Comparison of ENCODE assay signal across 23 cellular contexts in genomic region chr6:157974967-157975366, GRCh38. TPM values are rescaled to one million over a fixed set of nuclear protein-coding genes. Genes with fewer than 3 reads are reported as not detected.
DNase-seq lines count a peak whose midpoint lies in the region; ATAC-seq, FAIRE-seq and TF ChIP-seq lines count a peak whose summit lies in the region.
"Had no signal": no experiment of that assay in that cellular context is flagged by ENCODE, and none has a peak within 500 bp of the region (broad histone marks: within the 10 kb centered on the region; RNA-seq: fewer than 3 reads in every experiment).

No MANE protein-coding gene starts in this region.

- CTCF ChIA-PET in HepG2 (lab: Yijun Ruan, JAX; ENCODE audit: low intra/inter-chr PET ratio, low total read pairs) = no interaction called here

- H3K27me3 ChIP-seq in HepG2 (ENCODE audit: control insufficient read depth in 1 of 2, insufficient read depth in 2 of 2, low read length in 2 of 2) (peaks cover 6 to 13% of the 10 kb centered on the region in 2 experiments; a peak in 4 of 5 replicates), small intestine (ENCODE audit: control insufficient read depth in 2 of 2, insufficient read depth in 2 of 2, low read length in 2 of 2) (peaks cover 0 to 2% of the 10 kb centered on the region in 2 donors), uterus (no peaks in the 10 kb centered on the region)
- H3K27me3 ChIP-seq: SJCRH30 had no signal

- intact Hi-C loops in HepG2 (cut with micrococcal nuclease; ENCODE audit: unreplicated experiment) = loop anchor here (1.0 kb wide), 2 partner anchors 10 to 21 kb away; no protein-coding TSS in a partner anchor
- intact Hi-C loops in uterus (cut with DNase I; ENCODE audit: low total_unique reads) = loop anchor here (10.0 kb wide), 1 partner anchor 90 kb away; no protein-coding TSS in a partner anchor

- in situ Hi-C loops in HepG2 (cut with HindIII; ENCODE audit: extremely low pct_ligation_motif_present, low pct_unique_long_range_greater_than_20kb) = no loop called here

- FAIRE-seq in HepG2 (lab: Jason Lieb, UNC) = peak; percentile 39
- no peak for FAIRE-seq in small intestine (lab: Jason Lieb, UNC)
- FAIRE-seq: G401.6, GM12892, RCC 7860 had no signal

- peak; percentile 43 for ATAC-seq in HepG2
- no peak for ATAC-seq in HG03520 (IDR thresholded peaks at IDR 0.05; ENCODE audit: unreplicated experiment)
- no peak for ATAC-seq in GM19035 (IDR thresholded peaks at IDR 0.05; ENCODE audit: unreplicated experiment)
- ATAC-seq: CD8-positive, alpha-beta T cell had no signal

- TF ChIP-seq RAD21 in HepG2 (CRISPR knock-in tag; IDR thresholded peaks at IDR 0.05) = no peak

- H3K4me1 ChIP-seq in HepG2 (ENCODE audit: insufficient read depth, low read length) (peaks cover 67% of the 10 kb centered on the region), small intestine (ENCODE audit: control insufficient read depth in 2 of 2, insufficient read depth in 1 of 2, low read depth in 1 of 2, low read length in 1 of 2) (no peaks in the 10 kb centered on the region), uterus (no peaks in the 10 kb centered on the region)
- H3K4me1 ChIP-seq: HAP-1, SJCRH30 had no signal

- TF ChIP-seq CTCF in HepG2 (CRISPR knock-in tag; IDR thresholded peaks at IDR 0.05) = no peak
- no peak for TF ChIP-seq CTCF in uterus (IDR thresholded peaks at IDR 0.05)

- POLR2A ChIA-PET in HepG2 (lab: Yijun Ruan, JAX) = interaction anchor here (3.5 kb wide), 1 partner anchor 21 kb away, joined by 22 read pairs; no protein-coding TSS in a partner anchor

- H3K27ac ChIP-seq in HepG2 (ENCODE audit: extremely low read length, insufficient read depth, low read length) = no peak overlapping the region
- H3K27ac ChIP-seq in small intestine (ENCODE audit: low read depth in 1 of 2, low read length in 1 of 2) = no peak overlapping the region
- no peak overlapping the region for H3K27ac ChIP-seq in uterus
- H3K27ac ChIP-seq: 22Rv1; BLaER1 treated with 17β-estradiol and CSF1 and Interleukin-3, amounts not matched to agents 10 nM and 100 nM; GM23248; SJCRH30 had no signal

- BruUV-seq in HepG2 (replicated peaks; lab: Mats Ljungman, UMichigan) = no TSS peak

- H3K4me2 ChIP-seq in HepG2 (ENCODE audit: low read depth, low read length) = peak overlapping the region; percentile 46
- H3K4me2 ChIP-seq: BLaER1 treated with 17β-estradiol and CSF1 and Interleukin-3, amounts not matched to agents 10 nM and 100 nM had no signal

- no peak overlapping the region for H2AFZ ChIP-seq in HepG2 (ENCODE audit: low read length)
- H2AFZ ChIP-seq: GM23248 had no signal

- TF ChIP-seq POLR2A in HepG2 (IDR thresholded peaks at IDR 0.05; ENCODE audit: insufficient read depth in 1 of 2, low read depth in 2 of 2, low read length in 2 of 2) (no peak), uterus (IDR thresholded peaks at IDR 0.05) (no peak)

- H3K36me3 ChIP-seq in HepG2 (replicated peaks in 1 of 2; ENCODE audit: control insufficient read depth in 1 of 2, insufficient read depth in 2 of 2, low read length in 2 of 2) (no peaks in the 10 kb centered on the region), small intestine (ENCODE audit: control insufficient read depth in 2 of 2, insufficient read depth in 2 of 2, low read length in 2 of 2) (no peaks in the 10 kb centered on the region), uterus (no peaks in the 10 kb centered on the region)
- H3K36me3 ChIP-seq: BLaER1 treated with 17β-estradiol and CSF1 and Interleukin-3, amounts not matched to agents 10 nM and 100 nM; HAP-1; SJCRH30 had no signal

- 15% methylated on average over 3 of the region's 3 CpGs for WGBS in HepG2 (ENCODE audit: low lambda C conversion rate)
- WGBS in small intestine, 3 donors = 84 to 90% (median 86%) methylated on average over 3 of the region's 3 CpGs

- H4K20me1 ChIP-seq in HepG2 (ENCODE audit: insufficient read depth, low read length) = no peaks in the 10 kb centered on the region

- no peak overlapping the region for H3K9ac ChIP-seq in HepG2 (ENCODE audit: insufficient read depth, low read depth, low read length)
- H3K9ac ChIP-seq: BLaER1 treated with 17β-estradiol and CSF1 and Interleukin-3, amounts not matched to agents 10 nM and 100 nM; GM23248 had no signal

- H3K79me2 ChIP-seq in HepG2 (ENCODE audit: insufficient read depth, low read length) = no peaks in the 10 kb centered on the region

- H3K4me3 ChIP-seq in HepG2 (replicated peaks in 1 of 3; ENCODE audit: insufficient read depth in 1 of 3, low read depth in 2 of 3, low read length in 3 of 3) (peak overlapping the region in 1 of 3 experiments; percentile 26; a peak in 1 of 6 replicates), small intestine (ENCODE audit: low read depth in 1 of 2, low read length in 2 of 2) (no peak overlapping the region), uterus (no peak overlapping the region)
- H3K4me3 ChIP-seq: BLaER1 treated with 17β-estradiol and CSF1 and Interleukin-3, amounts not matched to agents 10 nM and 100 nM; GM23248; HAP-1; SJCRH30 had no signal

- DNase-seq in DMS53 (lab: John Stamatoyannopoulos, UW) (peak; percentile 44), DMS53 treated with DMSO at 0.1 percent for 48 hours (lab: John Stamatoyannopoulos, UW; ENCODE audit: unreplicated experiment) (no peak), NCI-H748 (lab: John Stamatoyannopoulos, UW; ENCODE audit: unreplicated experiment) (peak; percentile 36), HepG2 (ENCODE audit: low spot score) (peak; percentile 83), small intestine (no peak), uterus (no peak)
- DNase-seq: CD8-positive, alpha-beta T cell; KBM-7; MM.1S; NCI-H1048; NCI-H1417 treated with DMSO at 0.1 percent for 48 hours; NCI-H1930; NCI-H510A treated with DMSO at 0.1 percent for 48 hours had no signal

- TF ChIP-seq EP300 in HepG2 (IDR thresholded peaks at IDR 0.05; ENCODE audit: low read depth in 2 of 2, low read length in 2 of 2) (0 out of 4 replicates have a peak, but pooled peaks of 1 of the 2 experiments have one; percentile 12), HepG2 (CRISPR knock-in tag; IDR thresholded peaks at IDR 0.05; ENCODE audit: borderline replicate concordance) (no peak)

- H3K9me3 ChIP-seq in HepG2 (ENCODE audit: low read length) = no peaks in the 10 kb centered on the region
- no peaks in the 10 kb centered on the region for H3K9me3 ChIP-seq in small intestine (ENCODE audit: control insufficient read depth, low read depth)
- H3K9me3 ChIP-seq in uterus = no peaks in the 10 kb centered on the region
- H3K9me3 ChIP-seq: BLaER1 treated with 17β-estradiol and CSF1 and Interleukin-3, amounts not matched to agents 10 nM and 100 nM; HAP-1; SJCRH30 had no signal

TF ChIP-seq in HepG2, 621 proteins besides CTCF, POLR2A, EP300 and RAD21 (continues in another document):
- TF ChIP-seq ATF1 (CRISPR knock-in tag; IDR thresholded peaks at IDR 0.05) = no peak
- TF ChIP-seq POLR2AphosphoS2 (IDR thresholded peaks at IDR 0.05; ENCODE audit: low read depth, low read length) = no peak
- no peak for TF ChIP-seq TOE1 (CRISPR knock-in tag; IDR thresholded peaks at IDR 0.05)
- TF ChIP-seq BCL6 (CRISPR knock-in tag; IDR thresholded peaks at IDR 0.05) = 0 out of 2 replicates have a peak, but pooled peaks have one; percentile 19
- TF ChIP-seq, protein P1, sequence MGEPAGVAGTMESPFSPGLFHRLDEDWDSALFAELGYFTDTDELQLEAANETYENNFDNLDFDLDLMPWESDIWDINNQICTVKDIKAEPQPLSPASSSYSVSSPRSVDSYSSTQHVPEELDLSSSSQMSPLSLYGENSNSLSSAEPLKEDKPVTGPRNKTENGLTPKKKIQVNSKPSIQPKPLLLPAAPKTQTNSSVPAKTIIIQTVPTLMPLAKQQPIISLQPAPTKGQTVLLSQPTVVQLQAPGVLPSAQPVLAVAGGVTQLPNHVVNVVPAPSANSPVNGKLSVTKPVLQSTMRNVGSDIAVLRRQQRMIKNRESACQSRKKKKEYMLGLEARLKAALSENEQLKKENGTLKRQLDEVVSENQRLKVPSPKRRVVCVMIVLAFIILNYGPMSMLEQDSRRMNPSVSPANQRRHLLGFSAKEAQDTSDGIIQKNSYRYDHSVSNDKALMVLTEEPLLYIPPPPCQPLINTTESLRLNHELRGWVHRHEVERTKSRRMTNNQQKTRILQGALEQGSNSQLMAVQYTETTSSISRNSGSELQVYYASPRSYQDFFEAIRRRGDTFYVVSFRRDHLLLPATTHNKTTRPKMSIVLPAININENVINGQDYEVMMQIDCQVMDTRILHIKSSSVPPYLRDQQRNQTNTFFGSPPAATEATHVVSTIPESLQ (CRISPR knock-in tag; conservative IDR thresholded peaks at IDR 0.05) = no peak

RNA-seq across cellular contexts. Expression of gene SYNJ2, which starts 6.7 kb away (rescaled TPM):
- total RNA-seq in HepG2 (2016; rRNA removed; fragmentation: Illumina TruSeq; extraction: Trizol) (39.0 and 39.1 TPM in 2 replicates), uterus (10 to 100 TPM in 2 of 4 donors, 1 to 10 TPM in 2; 9.5 to 32.2 (median 13.5) TPM)
- total RNA-seq in HepG2 (2016; cell fraction: cytosol; rRNA removed; fragmentation: Illumina TruSeq; extraction: Trizol; ENCODE audit: low read depth) = 50.4 and 51.2 TPM in 2 replicates
- 32.6 and 44.6 TPM in 2 replicates for total RNA-seq in HepG2 (2016; cell fraction: insoluble cytoplasmic fraction; rRNA removed; fragmentation: Illumina TruSeq; extraction: Trizol)
- 52.4 and 52.9 TPM in 2 replicates for total RNA-seq in HepG2 (2016; cell fraction: membrane; rRNA removed; fragmentation: Illumina TruSeq; extraction: Trizol)
- total RNA-seq in HepG2 (2016; cell fraction: nucleus; rRNA removed; fragmentation: Illumina TruSeq; extraction: Trizol) = 33.3 and 38.2 TPM in 2 replicates
- polyA plus RNA-seq in HepG2 (2011; rRNA removed) (57.6 and 59.5 TPM in 2 replicates), small intestine (1 to 10 TPM; 7.0 to 9.4 (median 9.4) TPM)
- 44.7 and 49.0 TPM in 2 replicates for polyA plus RNA-seq in HepG2 (2011; cell fraction: cytosol; rRNA removed)
- polyA plus RNA-seq in HepG2 (2011; cell fraction: nucleus; rRNA removed) = 85.9 and 86.7 TPM in 2 replicates
- polyA plus RNA-seq in HepG2 (2012) = 53.7 and 59.9 TPM in 2 replicates
- 53.0 and 54.8 TPM in 2 replicates for polyA plus RNA-seq in HepG2 (2016; cell fraction: cytosol; fragmentation: Illumina TruSeq; extraction: Trizol; ENCODE audit: low read depth)
- 28.2 and 29.0 TPM in 2 replicates for polyA plus RNA-seq in HepG2 (2016; cell fraction: insoluble cytoplasmic fraction; fragmentation: Illumina TruSeq; extraction: Trizol; ENCODE audit: low read depth)
- polyA plus RNA-seq in HepG2 (2016; cell fraction: membrane; fragmentation: Illumina TruSeq; extraction: Trizol; ENCODE audit: low read depth) = 41.5 and 42.8 TPM in 2 replicates
- 49.3 and 52.0 TPM in 2 replicates for polyA plus RNA-seq in HepG2 (2016; cell fraction: nucleus; fragmentation: Illumina TruSeq; extraction: Trizol; ENCODE audit: insufficient read depth, low read depth)
- 21.9 and 161 TPM in 2 replicates for polyA minus RNA-seq in HepG2 (2011; rRNA and poly(A)+ RNA removed; ENCODE audit: low replicate concordance)
- 57.2 and 71.5 TPM in 2 replicates for polyA minus RNA-seq in HepG2 (2011; cell fraction: cytosol; rRNA and poly(A)+ RNA removed)
- 135 and 148 TPM in 2 replicates for polyA minus RNA-seq in HepG2 (2011; cell fraction: nucleus; rRNA and poly(A)+ RNA removed)

Comparison
In these comparisons a context has a peak if more than half of its experiments do, and no peak if none do; other contexts are left out.
1. DNase-seq: peak in DMS53 (single experiment), NCI-H748 (single experiment) and HepG2 (single experiment); none in DMS53 treated with DMSO at 0.1 percent for 48 hours (single experiment), small intestine (single experiment) and uterus (0 of 2).